25 cellular contexts compared by ENCODE assay signal in genomic region chr20:62597416-62598115, GRCh38. TPM values are rescaled to one million over a fixed set of nuclear protein-coding genes. Genes with fewer than 3 reads are reported as not detected.
DNase-seq lines count a peak whose midpoint lies in the region; ATAC-seq, FAIRE-seq and TF ChIP-seq lines count a peak whose summit lies in the region.
"Had no signal": no experiment of that assay in that cellular context is flagged by ENCODE, and none has a peak within 500 bp of the region (broad histone marks: within the 10 kb centered on the region; RNA-seq: fewer than 3 reads in every experiment).

No MANE protein-coding gene starts in this region.

- H3K27ac ChIP-seq in right cardiac atrium (ENCODE audit: low read length) (no peak overlapping the region), right atrium auricular region (no peak overlapping the region), H1 (ENCODE audit: low read depth, low read length) (no peak overlapping the region), trophoblast cell (ENCODE audit: low read depth, low read length) (no peak overlapping the region)
- H3K27ac ChIP-seq: A549; BLaER1 treated with 17β-estradiol and CSF1 and Interleukin-3, amounts not matched to agents 10 nM and 100 nM; SJCRH30 had no signal

- CTCF ChIA-PET in H1 (lab: Charles Lee; ENCODE audit: partially characterized antibody): interaction anchor here (1.0 to 2.0 kb wide), 5 partner anchors 11 to 19 kb away, joined by 3 to 8 read pairs (median 6); no protein-coding TSS in a partner anchor

- peaks cover 1 to 15% (median 3%) of the 10 kb centered on the region in 3 donors for H3K27me3 Mint-ChIP-seq in immature natural killer cell (ENCODE audit: low read depth in 3 of 3)

- H3K4me1 Mint-ChIP-seq in immature natural killer cell: peaks cover 16 to 20% of the 10 kb centered on the region in 2 donors

- H3K27ac Mint-ChIP-seq in immature natural killer cell: no peak overlapping the region
- H3K27ac Mint-ChIP-seq: CD4-positive, alpha-beta T cell; HFFc6 had no signal

- no peaks in the 10 kb centered on the region; the same call in 1 of the 2 replicates for H3K23me2 ChIP-seq in H1 (ENCODE audit: low read depth, low read length)

- TF ChIP-seq POLR2A in H1 (IDR thresholded peaks at IDR 0.05; ENCODE audit: control extremely low read depth in 1 of 2, low read depth in 2 of 2, low read length in 2 of 2): no peak

- no peaks in the 10 kb centered on the region for H3K36me3 ChIP-seq in right atrium auricular region
- no peaks in the 10 kb centered on the region for H3K36me3 ChIP-seq in H1 (ENCODE audit: control insufficient read depth in 2 of 4, insufficient read depth in 4 of 4, low read length in 3 of 4)
- H3K36me3 ChIP-seq in trophoblast cell (ENCODE audit: control insufficient read depth in 1 of 2, insufficient read depth in 2 of 2, low read length in 2 of 2): no peaks in the 10 kb centered on the region
- H3K36me3 ChIP-seq: HAP-1, SJCRH30 had no signal

- no peak overlapping the region for H4K8ac ChIP-seq in H1 (ENCODE audit: extremely low read depth, insufficient read depth, low read length)
- H4K8ac ChIP-seq in trophoblast cell (ENCODE audit: low read depth, low read length): no peak overlapping the region

- H3K36me3 Mint-ChIP-seq in immature natural killer cell: no peaks in the 10 kb centered on the region

- TF ChIP-seq CTCF in right atrium auricular region (IDR thresholded peaks at IDR 0.05) (no peak), H1 (IDR thresholded peaks at IDR 0.05; ENCODE audit: control extremely low read depth in 1 of 3, insufficient read depth in 1 of 3, low read depth in 1 of 3, low read length in 3 of 3) (no peak)

- H4K91ac ChIP-seq in H1 (replicated peaks; ENCODE audit: insufficient read length, low read length) (no peak overlapping the region), trophoblast cell (ENCODE audit: low read depth, low read length) (no peak overlapping the region)

- no peak overlapping the region for H2BK20ac ChIP-seq in H1 (ENCODE audit: low read length)

- H3K23ac ChIP-seq in H1 (ENCODE audit: insufficient read length): no peak overlapping the region
- no peak overlapping the region for H3K23ac ChIP-seq in trophoblast cell (ENCODE audit: low read length)

- H3K9ac ChIP-seq in H1 (replicated peaks in 1 of 4; ENCODE audit: extremely low read depth in 1 of 4, low read depth in 3 of 4, low read length in 3 of 4): no peak overlapping the region
- H3K9ac ChIP-seq in trophoblast cell (ENCODE audit: low read length): peak overlapping the region; percentile 1
- H3K9ac ChIP-seq: BLaER1 treated with 17β-estradiol and CSF1 and Interleukin-3, amounts not matched to agents 10 nM and 100 nM had no signal

- no peak overlapping the region for H3K14ac ChIP-seq in H1 (ENCODE audit: insufficient read length)
- no peak overlapping the region for H3K14ac ChIP-seq in trophoblast cell (ENCODE audit: low read length)

- intact Hi-C loops in right cardiac atrium (cut with DNase I): no loop called here

- H2BK5ac ChIP-seq in H1 (ENCODE audit: low read depth, low read length) (no peak overlapping the region), trophoblast cell (ENCODE audit: low read depth, low read length, poor library complexity) (no peak overlapping the region)

- no peak overlapping the region for H4K5ac ChIP-seq in H1 (ENCODE audit: insufficient read length, low read depth, low read length)

- 82% methylated on average over 15 of the region's 15 CpGs for WGBS in right cardiac atrium
- WGBS in H1 (ENCODE audit: extremely low coverage in 1 of 2, insufficient coverage in 1 of 2, insufficient read length in 1 of 2, insufficient replicate concordance in 2 of 2, low coverage in 1 of 2, low lambda C conversion rate in 2 of 2, missing lambda C conversion rate in 1 of 2), 2 experiments: 78% methylated on average over 14 of the region's 15 CpGs; no CpG with 5 or more reads in 1 of the 2 experiments
- WGBS in trophoblast cell (ENCODE audit: extremely low coverage, insufficient coverage, insufficient read length): no CpG with 5 or more reads among the region's 15 CpGs

- H3K4ac ChIP-seq in H1 (replicated peaks; ENCODE audit: insufficient read length, low read depth, low read length): no peak overlapping the region
- no peak overlapping the region for H3K4ac ChIP-seq in trophoblast cell (ENCODE audit: low read depth, low read length)

- H3K9me3 Mint-ChIP-seq in immature natural killer cell: no peaks in the 10 kb centered on the region
- H3K9me3 Mint-ChIP-seq: CD4-positive, alpha-beta T cell; GM23338; HFFc6 had no signal

- DNase-seq in right cardiac atrium: peak in 2 of 3 donors; percentile 32 to 48
- no peak for DNase-seq in right atrium auricular region (ENCODE audit: low spot score)
- DNase-seq in H1 (ENCODE audit: low read depth in 1 of 2, low spot score in 2 of 2): no peak
- DNase-seq in trophoblast cell: no peak
- DNase-seq in GM03348 (ENCODE audit: low spot score): no peak
- DNase-seq in immature natural killer cell: no peak
- DNase-seq: AML-193; CD4-positive, alpha-beta T cell; HFFc6; NCI-H1092; NCI-H1436; NCI-H187; NCI-H2081 treated with DMSO at 0.1 percent for 48 hours; NCI-H2171; NCI-H226; NCI-H510A; NCI-H69; SJCRH30 had no signal

- peaks cover 0 to 3% of the 10 kb centered on the region in 2 experiments for H4K20me1 ChIP-seq in H1 (replicated peaks in 1 of 2; ENCODE audit: control insufficient read depth in 1 of 2, insufficient read depth in 2 of 2, low read length in 2 of 2)

- ATAC-seq in right cardiac atrium: no peak
- ATAC-seq in GM21825 (IDR thresholded peaks at IDR 0.05; ENCODE audit: unreplicated experiment): no peak
- ATAC-seq: A549, GM23338, SK-N-SH treated with all-trans-retinoic acid at 6 μM for 48 hours had no signal

- no peak for TF ChIP-seq EP300 in H1 (IDR thresholded peaks at IDR 0.05; ENCODE audit: borderline replicate concordance in 1 of 2, low read depth in 2 of 2, low read length in 2 of 2)

- H3K4me1 ChIP-seq in right cardiac atrium (ENCODE audit: control insufficient read depth, insufficient read depth, low read length) (no peaks in the 10 kb centered on the region), right atrium auricular region (peaks cover 0 to 17% of the 10 kb centered on the region in 2 donors), H1 (replicated peaks in 1 of 4; ENCODE audit: control insufficient read depth in 3 of 4, insufficient read depth in 4 of 4, low read length in 3 of 4) (peaks cover 0 to 3% (median 0%) of the 10 kb centered on the region in 4 experiments; a peak in 2 of 7 replicates), trophoblast cell (ENCODE audit: control insufficient read depth in 1 of 2, insufficient read depth in 2 of 2, low read length in 2 of 2) (no peaks in the 10 kb centered on the region)
- H3K4me1 ChIP-seq: HAP-1, SJCRH30 had no signal

- H3K79me1 ChIP-seq in H1 (ENCODE audit: low read depth, low read length) (no peaks in the 10 kb centered on the region), trophoblast cell (ENCODE audit: low read length) (no peaks in the 10 kb centered on the region)

- no peak for TF ChIP-seq RAD21 in H1 (IDR thresholded peaks at IDR 0.05 in 1 of 2, conservative IDR thresholded peaks at IDR 0.05 in 1 of 2; ENCODE audit: low read depth in 2 of 2, low read length in 2 of 2)

- POLR2A ChIA-PET in H1 (lab: Charles Lee; ENCODE audit: partially characterized antibody): no interaction called here

- no peak overlapping the region for H3K4me3 Mint-ChIP-seq in immature natural killer cell
- H3K4me3 Mint-ChIP-seq: CD4-positive, alpha-beta T cell; GM23338; HFFc6 had no signal

- H2AFZ ChIP-seq in H1 (ENCODE audit: low read length) (no peak overlapping the region), trophoblast cell (ENCODE audit: insufficient read depth, low read length, poor library complexity) (no peak overlapping the region)
- H2AFZ ChIP-seq: GM23338 had no signal

- no peak overlapping the region for H3K4me3 ChIP-seq in right cardiac atrium (ENCODE audit: low read length)
- H3K4me3 ChIP-seq in right atrium auricular region: no peak overlapping the region
- no peak overlapping the region for H3K4me3 ChIP-seq in H1 (ENCODE audit: extremely low read depth in 1 of 4, insufficient read depth in 2 of 4, low read depth in 3 of 4, low read length in 4 of 4)
- H3K4me3 ChIP-seq in trophoblast cell (ENCODE audit: low read depth, low read length): no peak overlapping the region
- H3K4me3 ChIP-seq: A549; BLaER1 treated with 17β-estradiol and CSF1 and Interleukin-3, amounts not matched to agents 10 nM and 100 nM; GM23338; HAP-1; SJCRH30 had no signal

- H2AK5ac ChIP-seq in H1 (ENCODE audit: low read depth, low read length): peak overlapping the region; percentile 65; the same call in 1 of the 2 replicates
- H2AK5ac ChIP-seq in trophoblast cell (ENCODE audit: low read length): no peak overlapping the region

- H2BK15ac ChIP-seq in H1 (ENCODE audit: low read length): no peak overlapping the region

- H3K4me2 ChIP-seq in H1 (ENCODE audit: insufficient read depth in 1 of 2, low read depth in 2 of 2, low read length in 2 of 2): no peak overlapping the region
- no peak overlapping the region for H3K4me2 ChIP-seq in trophoblast cell (ENCODE audit: low read length)
- H3K4me2 ChIP-seq: A549, GM23338 had no signal

- FAIRE-seq in H1 (lab: Jason Lieb, UNC): no peak
- FAIRE-seq: A549, D721Med had no signal

- no peak overlapping the region for H2BK12ac ChIP-seq in H1 (ENCODE audit: low read depth, low read length)
- H2BK12ac ChIP-seq in trophoblast cell (ENCODE audit: low read length): no peak overlapping the region

- H3K18ac ChIP-seq in H1 (ENCODE audit: extremely low read depth, low read length): no peak overlapping the region
- H3K18ac ChIP-seq in trophoblast cell (ENCODE audit: low read length): no peak overlapping the region

- no peak overlapping the region for H4K12ac ChIP-seq in trophoblast cell (ENCODE audit: low read depth, low read length)

- H3K27me3 ChIP-seq in right cardiac atrium (ENCODE audit: control insufficient read depth, insufficient read depth): no peaks in the 10 kb centered on the region
- no peaks in the 10 kb centered on the region for H3K27me3 ChIP-seq in right atrium auricular region
- H3K27me3 ChIP-seq in H1 (replicated peaks in 1 of 4; ENCODE audit: control insufficient read depth in 3 of 4, extremely low read depth in 1 of 4, insufficient read depth in 3 of 4, low read length in 3 of 4): no peaks in the 10 kb centered on the region
- no peaks in the 10 kb centered on the region for H3K27me3 ChIP-seq in trophoblast cell (ENCODE audit: insufficient read depth, low read length)

- no peak overlapping the region for H3K56ac ChIP-seq in H1 (replicated peaks; ENCODE audit: insufficient read length, low read depth, low read length)

- H2BK120ac ChIP-seq in H1 (replicated peaks; ENCODE audit: low read depth, low read length) (no peak overlapping the region), trophoblast cell (ENCODE audit: insufficient read depth, low read length, poor library complexity) (no peak overlapping the region)

- H3K79me2 ChIP-seq in H1 (ENCODE audit: control insufficient read depth in 1 of 2, insufficient read depth in 2 of 2, low read length in 2 of 2): no peaks in the 10 kb centered on the region
- no peaks in the 10 kb centered on the region for H3K79me2 ChIP-seq in trophoblast cell (ENCODE audit: control insufficient read depth, insufficient read depth, low read length, poor library complexity)

- H3K9me3 ChIP-seq in right cardiac atrium (ENCODE audit: control insufficient read depth, low read length) (no peaks in the 10 kb centered on the region), right atrium auricular region (no peaks in the 10 kb centered on the region), H1 (ENCODE audit: insufficient read depth in 2 of 2, low read depth in 1 of 2, low read length in 1 of 2) (no peaks in the 10 kb centered on the region), trophoblast cell (ENCODE audit: insufficient read depth, low read depth, low read length) (peaks cover 10% of the 10 kb centered on the region)
- H3K9me3 ChIP-seq: A549, HAP-1, SJCRH30 had no signal

RNA-seq across cellular contexts. Expression of gene SLCO4A1, which starts 44.7 kb away (rescaled TPM):
- 1 to 10 TPM; 4.1 to 8.4 (median 5.3) TPM for total RNA-seq in right cardiac atrium
- 15.5 TPM for polyA plus RNA-seq in right cardiac atrium
- total RNA-seq in right atrium auricular region: 10 to 100 TPM; 13.4 to 19.8 TPM
- 18.2 and 18.5 TPM in 2 replicates for total RNA-seq in H1 (2021; fragmentation: NEBNext Ultra II Directional; extraction: Animal tissue kit (Norgen Biotek cat#: 25700))
- polyA plus RNA-seq in H1 (2011; rRNA removed): 10.5 and 13.3 TPM in 2 replicates
- 10.5 TPM for polyA plus RNA-seq in H1 (2011; cell fraction: cytosol; rRNA removed)
- polyA plus RNA-seq in H1 (2011; cell fraction: nucleus; rRNA removed): 30.4 TPM
- polyA plus RNA-seq in H1 (2012, experiment 1 of 2): 15.4 to 21.3 TPM (median 15.8 TPM) in 4 replicates
- polyA plus RNA-seq in H1 (2012, experiment 2 of 2): 19.2 TPM
- 19.8 TPM for polyA plus RNA-seq in H1 (2013, experiment 1 of 2)
- polyA plus RNA-seq in H1 (2013, experiment 2 of 2): 21.9 TPM
- 6.1 and 7.4 TPM in 2 replicates for polyA minus RNA-seq in H1 (2011; rRNA and poly(A)+ RNA removed)
- polyA minus RNA-seq in H1 (2011; cell fraction: cytosol; rRNA and poly(A)+ RNA removed): 9.3 TPM
- polyA minus RNA-seq in H1 (2011; cell fraction: nucleus; rRNA and poly(A)+ RNA removed): 10.6 TPM
- polyA plus RNA-seq in trophoblast cell (2013): 63.6 and 64.8 TPM in 2 replicates
- polyA plus RNA-seq in immature natural killer cell: under 1 TPM in 2 of 3 donors, not detected in 1; 0.34 to 0.40 TPM

Comparison
In these comparisons a context has a peak if more than half of its experiments do, and no peak if none do; other contexts are left out.
1. DNase-seq: peak in right cardiac atrium (2 of 3); none in right atrium auricular region (single experiment), H1 (0 of 2), trophoblast cell (0 of 2), GM03348 (single experiment) and immature natural killer cell (0 of 3).